Comparison of ENCODE assay signal across 34 cellular contexts in the genomic region with DNA sequence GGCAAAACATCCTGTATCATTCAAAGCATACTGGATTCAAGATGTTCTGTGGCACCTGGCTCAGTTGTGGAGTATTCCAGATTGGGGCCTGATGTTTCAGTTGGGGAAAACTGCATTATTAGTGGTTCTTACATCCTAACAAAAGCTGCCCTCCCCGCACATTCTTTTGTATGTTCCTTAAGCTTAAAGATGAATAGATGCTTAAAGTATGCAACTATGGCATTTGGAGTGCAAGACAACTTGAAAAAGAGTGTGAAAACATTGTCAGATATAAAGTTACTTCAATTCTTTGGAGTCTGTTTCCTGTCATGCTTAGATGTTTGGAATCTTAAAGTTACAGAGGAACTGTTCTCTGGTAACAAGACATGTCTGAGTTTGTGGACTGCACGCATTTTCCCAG. TPM values are rescaled to one million over a fixed set of nuclear protein-coding genes. Genes with fewer than 3 reads are reported as not detected.
A peak's percentile ranks its signal among the peaks of the same experiment; 100 is the strongest.
DNase-seq lines count a peak whose midpoint lies in the region; ATAC-seq and TF ChIP-seq lines count a peak whose summit lies in the region.
"Had no signal": no experiment of that assay in that cellular context is flagged by ENCODE, and none has a peak within 500 bp of the region (broad histone marks: within the 10 kb centered on the region; RNA-seq: fewer than 3 reads in every experiment).

No MANE protein-coding gene starts in this region.

- H3K4me2 ChIP-seq in SK-N-SH = peak overlapping the region; percentile 15; the same call in 1 of the 2 replicates

- peaks cover 20% of the 10 kb centered on the region for H3K36me3 Mint-ChIP-seq in activated CD4-positive, alpha-beta T cell treated with anti-CD3 and anti-CD28 coated beads for 36 hours (ENCODE audit: low read depth)

- CTCF ChIA-PET in AG04450 (lab: Charles Lee) = interaction anchor here (0.5 to 1.2 kb wide), 2 partner anchors 14 to 263 kb away, joined by 4 read pairs; no protein-coding TSS in a partner anchor
- CTCF ChIA-PET in SK-N-SH (lab: Yijun Ruan, JAX) = no interaction called here
- CTCF ChIA-PET in activated CD4-positive, alpha-beta T cell treated with anti-CD3 and anti-CD28 coated beads for 36 hours (lab: Charles Lee) = interaction anchor here (0.9 kb wide), 1 partner anchor 12 kb away, joined by 3 read pairs; no protein-coding TSS in a partner anchor

- no peak for TF ChIP-seq CTCF in AG04450 (IDR thresholded peaks at IDR 0.05; ENCODE audit: low read depth, low read length)
- no peak for TF ChIP-seq CTCF in SK-N-SH (IDR thresholded peaks at IDR 0.05)
- TF ChIP-seq CTCF in choroid plexus epithelial cell (conservative IDR thresholded peaks at IDR 0.05; ENCODE audit: low read depth, low read length) = no peak

- ATAC-seq in GM19397 (IDR thresholded peaks at IDR 0.05; ENCODE audit: unreplicated experiment) = no peak
- ATAC-seq in activated CD4-positive, alpha-beta T cell treated with anti-CD3 and anti-CD28 coated beads for 36 hours = no peak
- ATAC-seq: K562, left ventricle myocardium superior, psoas muscle had no signal

- no peaks in the 10 kb centered on the region for H4K20me1 ChIP-seq in SK-N-SH (ENCODE audit: insufficient read depth)

- H3F3A ChIP-seq in SK-N-SH (replicated peaks; ENCODE audit: insufficient read depth) = peaks cover 8% of the 10 kb centered on the region

- H3K27me3 ChIP-seq in AG04450 (ENCODE audit: control insufficient read depth, insufficient read depth, low read length) (no peaks in the 10 kb centered on the region), SK-N-SH (ENCODE audit: insufficient read depth) (no peaks in the 10 kb centered on the region), neuron (ENCODE audit: insufficient read depth, low read length) (no peaks in the 10 kb centered on the region)
- H3K27me3 ChIP-seq in effector memory CD4-positive, alpha-beta T cell (replicated peaks; ENCODE audit: control insufficient read depth, insufficient read depth, low read length, poor library complexity, severe bottlenecking) = no peaks in the 10 kb centered on the region
- H3K27me3 ChIP-seq: brain microvascular endothelial cell, sigmoid colon, tibial nerve had no signal

- intact Hi-C loops in activated CD4-positive, alpha-beta T cell treated with anti-CD3 and anti-CD28 coated beads for 36 hours (cut with DNase I, micrococcal nuclease) = no loop called here

- no peak overlapping the region for H3K27ac Mint-ChIP-seq in activated CD4-positive, alpha-beta T cell treated with anti-CD3 and anti-CD28 coated beads for 36 hours
- H3K27ac Mint-ChIP-seq: activated CD4-positive, alpha-beta T cell treated with anti-CD3 and anti-CD28 coated beads, Interleukin-2, amount 10 ng/mL, durations not matched to agents 24 days and 14 days; activated T-cell treated with anti-CD3 and anti-CD28 coated beads, Interleukin-2, amount 50 U/mL, for 24 hours; CD4-positive, alpha-beta T cell; mesothelial cell of epicardium; naive B cell had no signal

- no peak overlapping the region for H3K9ac ChIP-seq in SK-N-SH

- H3K4me3 ChIP-seq in AG04450 (ENCODE audit: low read depth, low read length) = no peak overlapping the region
- no peak overlapping the region for H3K4me3 ChIP-seq in SK-N-SH (ENCODE audit: low read depth in 2 of 2, low read length in 1 of 2)
- H3K4me3 ChIP-seq in choroid plexus epithelial cell (ENCODE audit: low read depth, low read length) = no peak overlapping the region
- H3K4me3 ChIP-seq in neuron (ENCODE audit: low read length) = no peak overlapping the region
- no peak overlapping the region for H3K4me3 ChIP-seq in effector memory CD4-positive, alpha-beta T cell (ENCODE audit: insufficient read depth, low read depth, low read length, poor library complexity, severe bottlenecking)
- H3K4me3 ChIP-seq: K562, psoas muscle, sigmoid colon, tibial nerve had no signal

- H3K79me2 ChIP-seq in SK-N-SH (ENCODE audit: insufficient read depth) = no peaks in the 10 kb centered on the region

- TF ChIP-seq EP300 in SK-N-SH (IDR thresholded peaks at IDR 0.05; ENCODE audit: borderline replicate concordance in 1 of 2, low read depth in 1 of 2, low read length in 1 of 2) = no peak

- DNase-seq in AG04450 (ENCODE audit: low read depth, low spot score) (peak; percentile 30), SK-N-SH (no peak), choroid plexus epithelial cell (ENCODE audit: low read depth) (peak; percentile 25), NCI-H82 treated with DMSO at 0.1 percent for 48 hours (lab: John Stamatoyannopoulos, UW; ENCODE audit: unreplicated experiment) (no peak)
- DNase-seq in activated CD4-positive, alpha-beta T cell treated with anti-CD3 and anti-CD28 coated beads for 36 hours = no peak
- no peak for DNase-seq in effector memory CD4-positive, alpha-beta T cell
- DNase-seq: 8988T; activated CD4-positive, alpha-beta T cell treated with anti-CD3 and anti-CD28 coated beads, Interleukin-2, amount 10 ng/mL, durations not matched to agents 24 days and 14 days; activated gamma-delta T cell treated with Interleukin-2 at 50 U/mL for 16 hours; activated T-cell treated with anti-CD3 and anti-CD28 coated beads, Interleukin-2, amount 50 U/mL, for 24 hours; brain microvascular endothelial cell; CD4-positive, alpha-beta T cell; effector CD4-positive, alpha-beta T cell; head of caudate nucleus; left ventricle myocardium superior; naive B cell; NCI-H1092; NCI-H1694; NCI-H446 treated with DMSO at 0.1 percent for 48 hours; NCI-H82; occipital lobe; psoas muscle; SIG-M5; sigmoid colon; stimulated activated CD4-positive, alpha-beta T cell treated with anti-CD3 and anti-CD28 coated beads, Interleukin-4, amount 100 ng/mL, for 4 hours; T1000 had no signal

- WGBS in SK-N-SH (ENCODE audit: low lambda C conversion rate) = 88% methylated on average over 2 of the region's 2 CpGs

- no peaks in the 10 kb centered on the region for H3K9me3 Mint-ChIP-seq in activated CD4-positive, alpha-beta T cell treated with anti-CD3 and anti-CD28 coated beads for 36 hours (ENCODE audit: low read depth)
- H3K9me3 Mint-ChIP-seq: activated CD4-positive, alpha-beta T cell treated with anti-CD3 and anti-CD28 coated beads, Interleukin-2, amount 10 ng/mL, durations not matched to agents 24 days and 14 days; activated T-cell treated with anti-CD3 and anti-CD28 coated beads, Interleukin-2, amount 50 U/mL, for 24 hours; CD4-positive, alpha-beta T cell; mesothelial cell of epicardium; naive B cell had no signal

- no peaks in the 10 kb centered on the region for H3K9me2 ChIP-seq in SK-N-SH

- H3K4me1 ChIP-seq in SK-N-SH (ENCODE audit: control insufficient read depth in 1 of 2, insufficient read depth in 2 of 2, low read depth in 1 of 2, low read length in 1 of 2) (no peaks in the 10 kb centered on the region), neuron (ENCODE audit: insufficient read depth, low read length) (peaks cover 10% of the 10 kb centered on the region)
- H3K4me1 ChIP-seq in effector memory CD4-positive, alpha-beta T cell (ENCODE audit: control insufficient read depth, insufficient read depth, low read length, poor library complexity, severe bottlenecking) = no peaks in the 10 kb centered on the region
- H3K4me1 ChIP-seq: psoas muscle had no signal

- H2AFZ ChIP-seq in SK-N-SH (ENCODE audit: low read depth) = no peak overlapping the region
- peak overlapping the region; percentile 26 for H2AFZ ChIP-seq in neuron (ENCODE audit: low read depth, low read length)

- H3K36me3 ChIP-seq in SK-N-SH (replicated peaks in 1 of 2; ENCODE audit: control insufficient read depth in 1 of 2, insufficient read depth in 2 of 2, low read length in 1 of 2) (peaks cover 26 to 33% of the 10 kb centered on the region in 2 experiments), neuron (ENCODE audit: insufficient read depth, low read length) (no peaks in the 10 kb centered on the region)
- no peaks in the 10 kb centered on the region for H3K36me3 ChIP-seq in effector memory CD4-positive, alpha-beta T cell (ENCODE audit: control insufficient read depth, insufficient read depth, low read length)
- H3K36me3 ChIP-seq: brain microvascular endothelial cell had no signal

- no peak overlapping the region for H3K4me3 Mint-ChIP-seq in activated CD4-positive, alpha-beta T cell treated with anti-CD3 and anti-CD28 coated beads for 36 hours
- H3K4me3 Mint-ChIP-seq: activated CD4-positive, alpha-beta T cell treated with anti-CD3 and anti-CD28 coated beads, Interleukin-2, amount 10 ng/mL, durations not matched to agents 24 days and 14 days; activated T-cell treated with anti-CD3 and anti-CD28 coated beads, Interleukin-2, amount 50 U/mL, for 24 hours; CD4-positive, alpha-beta T cell; mesothelial cell of epicardium; naive B cell had no signal

- no peak for TF ChIP-seq RAD21 in SK-N-SH (IDR thresholded peaks at IDR 0.05; ENCODE audit: low read length)

- H3K27ac ChIP-seq in AG04450 (ENCODE audit: low read depth, low read length) (no peak overlapping the region), SK-N-SH (ENCODE audit: low read depth in 2 of 2, low read length in 1 of 2) (peak overlapping the region in 1 of 2 experiments; percentile 25; a peak in 1 of 4 replicates)
- no peak overlapping the region for H3K27ac ChIP-seq in effector memory CD4-positive, alpha-beta T cell (ENCODE audit: insufficient read depth, low read length, poor library complexity, severe bottlenecking)
- H3K27ac ChIP-seq: brain microvascular endothelial cell, epithelial cell of prostate, psoas muscle, tibial nerve, VCaP had no signal

- H3K4me1 Mint-ChIP-seq in activated CD4-positive, alpha-beta T cell treated with anti-CD3 and anti-CD28 coated beads for 36 hours = no peaks in the 10 kb centered on the region
- H3K4me1 Mint-ChIP-seq: activated CD4-positive, alpha-beta T cell treated with anti-CD3 and anti-CD28 coated beads, Interleukin-2, amount 10 ng/mL, durations not matched to agents 24 days and 14 days; naive B cell had no signal

- no peaks in the 10 kb centered on the region for H3K9me3 ChIP-seq in AG04450 (ENCODE audit: control insufficient read depth, insufficient read depth, low read length)
- H3K9me3 ChIP-seq in SK-N-SH = no peaks in the 10 kb centered on the region
- no peaks in the 10 kb centered on the region for H3K9me3 ChIP-seq in neuron (ENCODE audit: low read length)
- H3K9me3 ChIP-seq in effector memory CD4-positive, alpha-beta T cell (ENCODE audit: control insufficient read depth, low read length) = no peaks in the 10 kb centered on the region
- H3K9me3 ChIP-seq: psoas muscle, sigmoid colon, tibial nerve had no signal

- POLR2A ChIA-PET in AG04450 (lab: Yijun Ruan, JAX) = no interaction called here
- POLR2A ChIA-PET in SK-N-SH (lab: Yijun Ruan, JAX) = no interaction called here
- POLR2A ChIA-PET in activated CD4-positive, alpha-beta T cell treated with anti-CD3 and anti-CD28 coated beads for 36 hours (lab: Charles Lee) = interaction anchor here (0.6 kb wide), 1 partner anchor 1451 kb away, joined by 5 read pairs; no protein-coding TSS in a partner anchor

- H3K27me3 Mint-ChIP-seq in activated CD4-positive, alpha-beta T cell treated with anti-CD3 and anti-CD28 coated beads for 36 hours = no peaks in the 10 kb centered on the region
- H3K27me3 Mint-ChIP-seq: activated CD4-positive, alpha-beta T cell treated with anti-CD3 and anti-CD28 coated beads, Interleukin-2, amount 10 ng/mL, durations not matched to agents 24 days and 14 days; activated T-cell treated with anti-CD3 and anti-CD28 coated beads, Interleukin-2, amount 50 U/mL, for 24 hours; CD4-positive, alpha-beta T cell; naive B cell had no signal

RNA-seq across cellular contexts. Expression of gene FPGT, which starts 7.2 kb away (rescaled TPM):
- polyA plus RNA-seq in AG04450 (2011; rRNA removed) = 13.5 and 19.6 TPM in 2 replicates
- 7.6 and 12.7 TPM in 2 replicates for polyA minus RNA-seq in AG04450 (2011; rRNA and poly(A)+ RNA removed)
- polyA plus RNA-seq in SK-N-SH (2012; rRNA removed) = 3.5 and 5.1 TPM in 2 replicates
- 5.2 and 6.4 TPM in 2 replicates for polyA plus RNA-seq in SK-N-SH (2012; cell fraction: cytosol; rRNA removed)
- polyA plus RNA-seq in SK-N-SH (2012; cell fraction: nucleus; rRNA removed) = 4.6 and 7.2 TPM in 2 replicates
- total RNA-seq in activated CD4-positive, alpha-beta T cell treated with anti-CD3 and anti-CD28 coated beads for 36 hours = 10 to 100 TPM; 12.5 to 13.9 TPM

RNA-seq across cellular contexts. Expression of gene LRRIQ3, which starts 7.3 kb away (rescaled TPM):
- polyA plus RNA-seq in AG04450 (2011; rRNA removed) = 1.1 and 1.5 TPM in 2 replicates
- polyA minus RNA-seq in AG04450 (2011; rRNA and poly(A)+ RNA removed) = 1.1 and 1.2 TPM in 2 replicates
- 0.56 and 0.70 TPM in 2 replicates for polyA plus RNA-seq in SK-N-SH (2012; rRNA removed)
- 1.2 and 1.6 TPM in 2 replicates for polyA plus RNA-seq in SK-N-SH (2012; cell fraction: cytosol; rRNA removed)
- polyA plus RNA-seq in SK-N-SH (2012; cell fraction: nucleus; rRNA removed) = 0.31 and 0.39 TPM in 2 replicates
- total RNA-seq in activated CD4-positive, alpha-beta T cell treated with anti-CD3 and anti-CD28 coated beads for 36 hours = 1 to 10 TPM; 1.9 to 2.7 TPM

RNA-seq across cellular contexts. Expression of gene TNNI3K, which starts 30.0 kb away (rescaled TPM):
- polyA plus RNA-seq in AG04450 (2011; rRNA removed) (0.89 and 1.1 TPM in 2 replicates), SK-N-SH (2012; rRNA removed) (0.31 and 0.52 TPM in 2 replicates)
- polyA minus RNA-seq in AG04450 (2011; rRNA and poly(A)+ RNA removed) = 0.64 and 1.2 TPM in 2 replicates
- 0.26 and 0.52 TPM in 2 replicates for polyA plus RNA-seq in SK-N-SH (2012; cell fraction: cytosol; rRNA removed)
- 0.38 and 0.69 TPM in 2 replicates for polyA plus RNA-seq in SK-N-SH (2012; cell fraction: nucleus; rRNA removed)
- under 1 TPM; 0.37 to 0.59 TPM for total RNA-seq in activated CD4-positive, alpha-beta T cell treated with anti-CD3 and anti-CD28 coated beads for 36 hours
- total RNA-seq: activated CD4-positive, alpha-beta T cell treated with anti-CD3 and anti-CD28 coated beads, Interleukin-2, amount 10 ng/mL, durations not matched to agents 24 days and 14 days; K562; M059J had no signal

Comparison
In these comparisons a context has a peak if more than half of its experiments do, and no peak if none do; other contexts are left out.
1. DNase-seq: peak in AG04450 (single experiment) and choroid plexus epithelial cell (single experiment); none in SK-N-SH (single experiment), activated CD4-positive, alpha-beta T cell treated with anti-CD3 and anti-CD28 coated beads for 36 hours (single experiment), effector memory CD4-positive, alpha-beta T cell (0 of 3) and NCI-H82 treated with DMSO at 0.1 percent for 48 hours (single experiment).